In genomic region chr1:155253208-155253607, GRCh38 we compare ENCODE assay signal across 10 cellular contexts. TPM values are rescaled to one million over a fixed set of nuclear protein-coding genes. Genes with fewer than 3 reads are reported as not detected.
A peak's percentile ranks its signal among the peaks of the same experiment; 100 is the strongest.
DNase-seq lines count a peak whose midpoint lies in the region; ATAC-seq and TF ChIP-seq lines count a peak whose summit lies in the region.
"Had no signal": no experiment of that assay in that cellular context is flagged by ENCODE, and none has a peak within 500 bp of the region (broad histone marks: within the 10 kb centered on the region; RNA-seq: fewer than 3 reads in every experiment).

No MANE protein-coding gene starts in this region.

- no peak for ATAC-seq in GM21717 (IDR thresholded peaks at IDR 0.05; ENCODE audit: unreplicated experiment)
- ATAC-seq: pancreas had no signal

- CTCF ChIA-PET in MCF 10A (lab: Yijun Ruan, JAX), result interaction anchor here (0.7 to 10.0 kb wide), 5 partner anchors 12 to 287 kb away, joined by 4 to 238 read pairs (median 86); partner anchors contain the start of genes CLK2, HCN3, MTX1 and RUSC1

- POLR2A ChIA-PET in MCF 10A (lab: Yijun Ruan, JAX), result interaction anchor here (1.1 to 7.5 kb wide), 5 partner anchors 8 to 71 kb away, joined by 9 to 45 read pairs (median 20); partner anchors contain the start of genes CLK2 and SCAMP3

- no peaks in the 10 kb centered on the region for H3K27me3 Mint-ChIP-seq in MCF 10A (ENCODE audit: insufficient read depth, unreplicated experiment)

- H3K4me3 ChIP-seq in breast epithelium (no peak overlapping the region), fibroblast of mammary gland (ENCODE audit: control insufficient read depth, low read depth, low read length) (peak overlapping the region; percentile 61)
- H3K4me3 ChIP-seq: pancreas had no signal

- intact Hi-C loops in MCF 10A (cut with micrococcal nuclease) (no loop called here), breast epithelium (cut with DNase I; ENCODE audit: low total_unique reads) (loop anchor here (5.0 kb wide), 1 partner anchor 69 kb away; the partner anchor contains the start of gene RUSC1)

- no peak overlapping the region for H3K27ac ChIP-seq in breast epithelium
- peak overlapping the region; percentile 87 for H3K27ac ChIP-seq in VCaP
- H3K27ac ChIP-seq in substantia nigra (ENCODE audit: low read depth, low read length, poor library complexity, severe bottlenecking), result peak overlapping the region; percentile 93
- H3K27ac ChIP-seq: pancreas had no signal

- H3K27ac Mint-ChIP-seq in MCF 10A (ENCODE audit: low read depth, unreplicated experiment), result no peak overlapping the region

- H3K9me3 ChIP-seq in breast epithelium, result no peaks in the 10 kb centered on the region
- H3K9me3 ChIP-seq: pancreas had no signal

- H3K36me3 Mint-ChIP-seq in MCF 10A (ENCODE audit: insufficient read depth, unreplicated experiment), result peaks cover 19% of the 10 kb centered on the region

- BruUV-seq in MCF 10A (replicated peaks; lab: Mats Ljungman, UMichigan), result no TSS peak

- no peak for DNase-seq in MCF 10A (ENCODE audit: unreplicated experiment)
- no peak for DNase-seq in breast epithelium (ENCODE audit: low spot score in 2 of 2)
- DNase-seq in fibroblast of mammary gland (ENCODE audit: low read depth), result no peak
- no peak for DNase-seq in substantia nigra (lab: John Stamatoyannopoulos, UW)
- DNase-seq in occipital lobe (lab: John Stamatoyannopoulos, UW), result no peak
- no peak for DNase-seq in retina
- DNase-seq: DMS79 treated with DMSO at 0.1 percent for 48 hours had no signal

- H3K4me3 Mint-ChIP-seq in MCF 10A (ENCODE audit: unreplicated experiment), result peak overlapping the region; percentile 84

- H3K9me3 Mint-ChIP-seq in MCF 10A (ENCODE audit: unreplicated experiment), result no peaks in the 10 kb centered on the region

- H3K4me1 ChIP-seq in breast epithelium, result peaks cover 7 to 10% of the 10 kb centered on the region in 2 donors

- no peak for TF ChIP-seq POLR2A in breast epithelium (IDR thresholded peaks at IDR 0.05)

- peaks cover 28% of the 10 kb centered on the region for H3K4me1 Mint-ChIP-seq in MCF 10A (ENCODE audit: insufficient read depth, unreplicated experiment)

- TF ChIP-seq CTCF in MCF 10A (IDR thresholded peaks at IDR 0.05; ENCODE audit: unreplicated experiment), result peak; percentile 7
- TF ChIP-seq CTCF in breast epithelium (IDR thresholded peaks at IDR 0.05), result no peak
- no peak; the same call in 1 of the 2 replicates for TF ChIP-seq CTCF in VCaP (conservative IDR thresholded peaks at IDR 0.05)
- peak; percentile 9 for TF ChIP-seq CTCF in fibroblast of mammary gland (conservative IDR thresholded peaks at IDR 0.05; ENCODE audit: control insufficient read depth, insufficient read depth, low read depth, low read length)

- H3K27me3 ChIP-seq in breast epithelium, result no peaks in the 10 kb centered on the region
- H3K27me3 ChIP-seq: pancreas had no signal

- no peaks in the 10 kb centered on the region for H3K36me3 ChIP-seq in breast epithelium
- H3K36me3 ChIP-seq: pancreas had no signal

RNA-seq across cellular contexts. Expression of gene ENTREP3, which starts 2.1 kb away (rescaled TPM):
- total RNA-seq in MCF 10A (2022) (32.3 and 37.1 TPM in 2 replicates), breast epithelium (10 to 100 TPM in 2 of 3 donors, 1 to 10 TPM in 1; 8.2 to 12.1 (median 10.2) TPM), occipital lobe (3.7 TPM)

RNA-seq across cellular contexts. Expression of gene SCAMP3, which starts 9.0 kb away (rescaled TPM):
- total RNA-seq in MCF 10A (2022) (80.6 and 88.1 TPM in 2 replicates), breast epithelium (10 to 100 TPM; 64.9 to 72.0 (median 68.3) TPM), occipital lobe (19.5 TPM)

RNA-seq across cellular contexts. Expression of gene CLK2, which starts 20.1 kb away (rescaled TPM):
- total RNA-seq in MCF 10A (2022) (78.6 and 82.3 TPM in 2 replicates), breast epithelium (10 to 100 TPM; 29.1 to 53.4 (median 48.7) TPM), occipital lobe (26.5 TPM)

RNA-seq across cellular contexts. Expression of gene HCN3, which starts 24.1 kb away (rescaled TPM):
- total RNA-seq in MCF 10A (2022) (2.5 and 4.3 TPM in 2 replicates), breast epithelium (1 to 10 TPM; 1.3 to 2.3 (median 2.3) TPM), occipital lobe (15.6 TPM)

RNA-seq across cellular contexts. Expression of gene MTX1, which starts 44.7 kb away (rescaled TPM):
- total RNA-seq in MCF 10A (2022) (64.6 and 67.4 TPM in 2 replicates), breast epithelium (10 to 100 TPM; 41.1 to 50.8 (median 44.8) TPM), occipital lobe (15.3 TPM)

Comparison
In these comparisons a context has a peak if more than half of its experiments do, and no peak if none do; other contexts are left out.
1. CTCF ChIP-seq: peak in MCF 10A (single experiment) and fibroblast of mammary gland (single experiment); none in breast epithelium (0 of 3) and VCaP (single experiment).
2. H3K27ac ChIP-seq: peak in VCaP (single experiment) and substantia nigra (single experiment); none in breast epithelium (0 of 2).